9 cellular contexts compared by ENCODE assay signal in genomic region chr4:165580379-165580905, GRCh38.
DNase-seq lines count a peak whose midpoint lies in the region; ATAC-seq and TF ChIP-seq lines count a peak whose summit lies in the region.
"Had no signal": no experiment of that assay in that cellular context is flagged by ENCODE, and none has a peak within 500 bp of the region (broad histone marks: within the 10 kb centered on the region; RNA-seq: fewer than 3 reads in every experiment).

No MANE protein-coding gene starts in this region.

- no peak for ATAC-seq in HG03095 (IDR thresholded peaks at IDR 0.05; ENCODE audit: unreplicated experiment)
- ATAC-seq in GM19023 (IDR thresholded peaks at IDR 0.05; ENCODE audit: unreplicated experiment) = no peak

- H3K36me3 ChIP-seq in BJ (ENCODE audit: control insufficient read depth, insufficient read depth, low read length) = no peaks in the 10 kb centered on the region

- CTCF ChIA-PET in BJ (lab: Yijun Ruan, JAX) = no interaction called here

- no peak overlapping the region for H3K4me3 ChIP-seq in BJ (ENCODE audit: low read depth, low read length)

- no peak for TF ChIP-seq CTCF in BJ (IDR thresholded peaks at IDR 0.05; ENCODE audit: insufficient read depth, low read depth, low read length)

- H3K27me3 ChIP-seq in BJ (ENCODE audit: control insufficient read depth, insufficient read depth, low read length) = no peaks in the 10 kb centered on the region

- POLR2A ChIA-PET in BJ (lab: Charles Lee) = no interaction called here

- DNase-seq in BJ (ENCODE audit: low read depth) (peak; percentile 41), M059J (ENCODE audit: low read depth) (peak; percentile 95), dermis blood vessel endothelial cell (peak; percentile 79), lung microvascular endothelial cell (ENCODE audit: low read depth in 2 of 2) (peak; percentile 58 to 84), NCI-H345 (lab: John Stamatoyannopoulos, UW) (no peak), ecto neural progenitor cell (ENCODE audit: low spot score) (no peak)
- DNase-seq: glutamatergic neuron had no signal

Comparison
In these comparisons a context has a peak if more than half of its experiments do, and no peak if none do; other contexts are left out.
1. DNase-seq: peak in BJ (single experiment), M059J (single experiment), dermis blood vessel endothelial cell (single experiment) and lung microvascular endothelial cell (2 of 2); none in NCI-H345 (single experiment) and ecto neural progenitor cell (single experiment).